ENCODE assay signal across 23 cellular contexts in the genomic region with DNA sequence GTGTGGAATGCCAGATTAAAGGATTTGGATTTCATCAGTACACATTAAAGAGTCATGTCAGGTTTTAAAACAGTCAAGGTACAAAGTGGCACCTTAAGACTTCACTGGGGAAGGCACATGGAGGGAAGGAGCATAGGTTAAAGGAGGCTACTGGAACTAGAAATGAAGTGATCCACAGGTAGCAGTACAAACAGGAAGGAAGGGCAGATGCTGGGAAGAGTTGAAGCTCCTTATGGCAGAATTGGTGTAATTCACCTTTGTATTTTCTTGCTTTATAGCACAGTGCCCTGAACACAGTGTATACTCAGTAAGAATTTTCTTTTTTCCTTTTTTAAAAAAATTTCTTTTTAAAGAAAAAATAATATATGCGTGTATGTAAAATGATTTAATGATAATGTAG.
DNase-seq lines count a peak whose midpoint lies in the region; ATAC-seq, FAIRE-seq and TF ChIP-seq lines count a peak whose summit lies in the region.
"Had no signal": no experiment of that assay in that cellular context is flagged by ENCODE, and none has a peak within 500 bp of the region (broad histone marks: within the 10 kb centered on the region; RNA-seq: fewer than 3 reads in every experiment).

No MANE protein-coding gene starts in this region.

- no peaks in the 10 kb centered on the region for H3K4me1 ChIP-seq in CD8-positive, alpha-beta T cell (ENCODE audit: insufficient read depth, low read length)
- H3K4me1 ChIP-seq in keratinocyte (ENCODE audit: control insufficient read depth, extremely low read depth, insufficient read depth, low read length): peaks cover 12% of the 10 kb centered on the region
- H3K4me1 ChIP-seq: BLaER1, SJSA1 had no signal

- peak overlapping the region; percentile 75 for H3K27ac Mint-ChIP-seq in CD8-positive, alpha-beta T cell
- H3K27ac Mint-ChIP-seq in nephron progenitor cell: peak overlapping the region; percentile 11
- H3K27ac Mint-ChIP-seq: CD4-positive, alpha-beta T cell had no signal

- no peaks in the 10 kb centered on the region for H3K27me3 Mint-ChIP-seq in CD8-positive, alpha-beta T cell (ENCODE audit: low read depth)
- H3K27me3 Mint-ChIP-seq in nephron progenitor cell (ENCODE audit: low read depth, poor library complexity): no peaks in the 10 kb centered on the region
- H3K27me3 Mint-ChIP-seq: CD4-positive, alpha-beta T cell had no signal

- H3K9me1 ChIP-seq in keratinocyte (ENCODE audit: control insufficient read depth, extremely low read depth, insufficient read depth, low read length): no peaks in the 10 kb centered on the region

- no peak for TF ChIP-seq CTCF in CD8-positive, alpha-beta T cell (IDR thresholded peaks at IDR 0.05)
- TF ChIP-seq CTCF in keratinocyte (optimal IDR thresholded peaks at IDR 0.05 in 1 of 3, IDR thresholded peaks at IDR 0.05 in 1 of 3, conservative IDR thresholded peaks at IDR 0.05 in 1 of 3; ENCODE audit: extremely low read depth in 1 of 3, insufficient read depth in 2 of 3, low read length in 3 of 3): no peak
- no peak for TF ChIP-seq CTCF in nephron progenitor cell (IDR thresholded peaks at IDR 0.05)

- no peak for DNase-seq in CD8-positive, alpha-beta T cell
- DNase-seq in NCI-H69 (lab: John Stamatoyannopoulos, UW) (peak; percentile 47), keratinocyte (ENCODE audit: low read depth, low spot score) (no peak), nephron progenitor cell (no peak), DMS53 treated with DMSO at 0.1 percent for 48 hours (lab: John Stamatoyannopoulos, UW; ENCODE audit: unreplicated experiment) (no peak), NCI-H1417 (lab: John Stamatoyannopoulos, UW) (no peak), GM12891 (ENCODE audit: insufficient read length, low spot score) (no peak)
- DNase-seq: CD4-positive, alpha-beta T cell; COR-L47; DMS79; GF-D8; Kasumi-1; NCI-H1092 treated with DMSO at 0.1 percent for 48 hours; NCI-H146; NCI-H1930; NCI-H2107; NCI-H524 treated with DMSO at 0.1 percent for 48 hours; Right ventricle myocardium superior had no signal

- intact Hi-C loops in CD8-positive, alpha-beta T cell (cut with DNase I, micrococcal nuclease): no loop called here

- no peaks in the 10 kb centered on the region for H3K36me3 ChIP-seq in CD8-positive, alpha-beta T cell (ENCODE audit: insufficient read depth, low read length)
- no peaks in the 10 kb centered on the region for H3K36me3 ChIP-seq in keratinocyte (ENCODE audit: control insufficient read depth in 2 of 2, extremely low read depth in 1 of 2, insufficient read depth in 2 of 2, low read length in 2 of 2)
- H3K36me3 ChIP-seq: BLaER1, SJSA1 had no signal

- FAIRE-seq in keratinocyte (lab: Jason Lieb, UNC): no peak
- FAIRE-seq in GM12891 (lab: Jason Lieb, UNC): no peak
- FAIRE-seq: K562 had no signal

- dilution Hi-C loops in keratinocyte (cut with MboI; ENCODE audit: extremely low pct_ligation_motif_present, low sequenced_read_pairs): no loop called here

- no peaks in the 10 kb centered on the region for H3K27me3 ChIP-seq in CD8-positive, alpha-beta T cell (ENCODE audit: insufficient read depth, low read length)
- H3K27me3 ChIP-seq in keratinocyte (ENCODE audit: control insufficient read depth, extremely low read depth, insufficient read depth, low read length): no peaks in the 10 kb centered on the region
- H3K27me3 ChIP-seq: BLaER1, SJSA1 had no signal

- no peaks in the 10 kb centered on the region for H3K79me2 ChIP-seq in keratinocyte (ENCODE audit: control insufficient read depth, insufficient read depth, low read length)

- no peaks in the 10 kb centered on the region for H3K9me3 ChIP-seq in CD8-positive, alpha-beta T cell (ENCODE audit: low read length)
- no peaks in the 10 kb centered on the region for H3K9me3 ChIP-seq in keratinocyte (ENCODE audit: control insufficient read depth, low read depth, low read length)
- H3K9me3 ChIP-seq: BLaER1, SJSA1 had no signal

- H3K4me3 Mint-ChIP-seq in CD8-positive, alpha-beta T cell: no peak overlapping the region
- H3K4me3 Mint-ChIP-seq in nephron progenitor cell: no peak overlapping the region
- H3K4me3 Mint-ChIP-seq: CD4-positive, alpha-beta T cell had no signal

- no peaks in the 10 kb centered on the region for H4K20me1 ChIP-seq in keratinocyte (ENCODE audit: control insufficient read depth, extremely low read depth, insufficient read depth, low read length)
- H4K20me1 ChIP-seq: BLaER1 had no signal

- H2AFZ ChIP-seq in keratinocyte (ENCODE audit: control insufficient read depth, low read length): no peak overlapping the region
- H2AFZ ChIP-seq: PC-9 had no signal

- H3K9me3 Mint-ChIP-seq in CD8-positive, alpha-beta T cell: no peaks in the 10 kb centered on the region
- no peaks in the 10 kb centered on the region for H3K9me3 Mint-ChIP-seq in nephron progenitor cell
- H3K9me3 Mint-ChIP-seq: CD4-positive, alpha-beta T cell had no signal

- no peak overlapping the region for H3K9ac ChIP-seq in keratinocyte (ENCODE audit: control insufficient read depth, extremely low read depth, insufficient read depth, low read length)
- H3K9ac ChIP-seq: BLaER1 had no signal

- no peaks in the 10 kb centered on the region for H3K4me1 Mint-ChIP-seq in CD8-positive, alpha-beta T cell (ENCODE audit: low read depth)
- no peaks in the 10 kb centered on the region for H3K4me1 Mint-ChIP-seq in nephron progenitor cell

- CTCF ChIA-PET in CD8-positive, alpha-beta T cell (lab: Charles Lee): no interaction called here

- no peak overlapping the region for H3K4me3 ChIP-seq in CD8-positive, alpha-beta T cell (ENCODE audit: low read depth, low read length)
- H3K4me3 ChIP-seq in keratinocyte (ENCODE audit: control insufficient read depth in 2 of 3, extremely low read depth in 1 of 3, insufficient read depth in 2 of 3, low read depth in 1 of 3, low read length in 3 of 3): no peak overlapping the region
- H3K4me3 ChIP-seq: BLaER1, K562, PC-9, SJSA1 had no signal

- TF ChIP-seq POLR2A in GM12891 (IDR thresholded peaks at IDR 0.05; ENCODE audit: low read depth, low read length): no peak

- ATAC-seq in CD8-positive, alpha-beta T cell: no peak
- ATAC-seq: HCT116, K562 had no signal

- H3K27ac ChIP-seq in CD8-positive, alpha-beta T cell (ENCODE audit: low read depth, low read length): no peak overlapping the region
- H3K27ac ChIP-seq in keratinocyte (ENCODE audit: control insufficient read depth, insufficient read depth, low read length): peak overlapping the region; percentile 2
- H3K27ac ChIP-seq: BLaER1, PC-9, SJSA1 had no signal

- H3K4me2 ChIP-seq in keratinocyte (ENCODE audit: control insufficient read depth, extremely low read depth, insufficient read depth, low read depth, low read length): no peak overlapping the region
- H3K4me2 ChIP-seq: BLaER1, PC-9 had no signal

- H3K36me3 Mint-ChIP-seq in CD8-positive, alpha-beta T cell: peaks cover 5% of the 10 kb centered on the region
- H3K36me3 Mint-ChIP-seq in nephron progenitor cell (ENCODE audit: low read depth): peaks cover 16% of the 10 kb centered on the region

- POLR2A ChIA-PET in CD8-positive, alpha-beta T cell (lab: Charles Lee): no interaction called here

TF ChIP-seq in GM12891, 5 proteins besides CTCF, POLR2A, EP300 and RAD21:
- no peak for TF ChIP-seq POLR2AphosphoS5 (IDR thresholded peaks at IDR 0.05; ENCODE audit: low read depth, low read length)
- no peak for TF ChIP-seq TAF1 (IDR thresholded peaks at IDR 0.05; ENCODE audit: low read depth, low read length)
- no peak for TF ChIP-seq PAX5 (IDR thresholded peaks at IDR 0.05; ENCODE audit: insufficient read depth, low read length, severe bottlenecking)
- TF ChIP-seq POU2F2 (IDR thresholded peaks at IDR 0.05; ENCODE audit: low read depth, low read length): no peak
- TF ChIP-seq SPI1 (IDR thresholded peaks at IDR 0.05; ENCODE audit: low read depth, low read length): no peak
TF ChIP-seq in GM12891: peak in this region for 0.
